8 cellular contexts compared by ENCODE assay signal in genomic region chr17:18411377-18411864, GRCh38. TPM values are rescaled to one million over a fixed set of nuclear protein-coding genes. Genes with fewer than 3 reads are reported as not detected.
DNase-seq lines count a peak whose midpoint lies in the region; ATAC-seq, FAIRE-seq and TF ChIP-seq lines count a peak whose summit lies in the region.
"Not testable (repeated sequence)": the region's sequence is repeated elsewhere in the genome, so short reads cannot be mapped to it uniquely, and the experiment has no call there.

No MANE protein-coding gene starts in this region.

- H3K27ac ChIP-seq in DND-41 (ENCODE audit: low read length): peak overlapping the region; percentile 96
- peak overlapping the region; percentile 90; the same call in 1 of the 2 replicates for H3K27ac ChIP-seq in HUES6 (ENCODE audit: low read depth, low read length)
- peak overlapping the region; percentile 81 for H3K27ac ChIP-seq in endodermal cell (ENCODE audit: low read depth, low read length)
- not testable (repeated sequence) for H3K27ac ChIP-seq in kidney (ENCODE audit: low read depth in 2 of 2, low read length in 2 of 2); psoas muscle
- peak overlapping the region; percentile 78 for H3K27ac ChIP-seq in suprapubic skin

- H3K27me3 ChIP-seq in DND-41 (ENCODE audit: insufficient read depth, low read length, poor library complexity); HUES6 (ENCODE audit: control insufficient read depth, insufficient read depth, low read length); endodermal cell (ENCODE audit: control insufficient read depth, insufficient read depth, low read length, poor library complexity, severe bottlenecking); suprapubic skin: not testable (repeated sequence)
- peaks cover 0 to 15% (median 6%) of the 10 kb centered on the region in 3 donors for H3K27me3 ChIP-seq in psoas muscle (ENCODE audit: insufficient read depth in 3 of 3, low read length in 2 of 3)

- peak; percentile 56 for ATAC-seq in DND-41 (ENCODE audit: insufficient read depth, low read depth)
- ATAC-seq in psoas muscle: peak; percentile 25 to 72 (median 46)

- not testable (repeated sequence) for H4K20me1 ChIP-seq in DND-41 (ENCODE audit: insufficient read depth, low read length)

- H3K36me3 Mint-ChIP-seq in endodermal cell (ENCODE audit: low read depth): not testable (repeated sequence)

- DNase-seq in DND-41 (peak; percentile 63), SK-MEL-5 (ENCODE audit: low read depth, low spot score) (peak; percentile 10), endodermal cell (peak; percentile 72), kidney (peak; percentile 34), psoas muscle (peak in 1 of 2 donors; percentile 46)
- peak; percentile 13 for DNase-seq in activated effector memory CD4-positive, alpha-beta T cell treated with Interleukin-2 at 50 U/mL for 16 hours
- DNase-seq in suprapubic skin (ENCODE audit: low spot score in 2 of 2): not testable (repeated sequence)

- H3K36me3 ChIP-seq in DND-41 (ENCODE audit: insufficient read depth, low read length); HUES6 (ENCODE audit: control insufficient read depth, insufficient read depth, low read length); endodermal cell (ENCODE audit: control insufficient read depth, insufficient read depth, low read length); kidney (ENCODE audit: control insufficient read depth in 1 of 2, insufficient read depth in 2 of 2, low read length in 2 of 2); psoas muscle (ENCODE audit: insufficient read depth in 1 of 2, low read depth in 1 of 2); suprapubic skin: not testable (repeated sequence)

- TF ChIP-seq POLR2A in suprapubic skin (IDR thresholded peaks at IDR 0.05): not testable (repeated sequence)

- peaks cover 25% of the 10 kb centered on the region; the same call in 1 of the 2 replicates for H3K4me1 ChIP-seq in DND-41 (ENCODE audit: insufficient read depth, low read length)
- not testable (repeated sequence) for H3K4me1 ChIP-seq in HUES6 (ENCODE audit: control insufficient read depth, insufficient read depth, low read length); endodermal cell (ENCODE audit: control insufficient read depth, insufficient read depth, low read length); kidney (ENCODE audit: control insufficient read depth in 1 of 2, insufficient read depth in 1 of 2, low read depth in 1 of 2, low read length in 2 of 2); psoas muscle; suprapubic skin

- H3K27ac Mint-ChIP-seq in endodermal cell: peak overlapping the region; percentile 94

- H3K27me3 Mint-ChIP-seq in endodermal cell (ENCODE audit: insufficient read depth): not testable (repeated sequence)

- H3K4me3 Mint-ChIP-seq in endodermal cell: peak overlapping the region; percentile 91

- intact Hi-C loops in kidney (cut with DNase I); psoas muscle (cut with DNase I): not testable (repeated sequence)

- TF ChIP-seq CTCF in DND-41 (IDR thresholded peaks at IDR 0.05; ENCODE audit: borderline replicate concordance, extremely low read depth, low read length, poor library complexity, severe bottlenecking); endodermal cell (conservative IDR thresholded peaks at IDR 0.05); kidney (IDR thresholded peaks at IDR 0.05; ENCODE audit: borderline replicate concordance, extremely low read depth, insufficient read depth); psoas muscle (IDR thresholded peaks at IDR 0.05); suprapubic skin (IDR thresholded peaks at IDR 0.05): not testable (repeated sequence)

- not testable (repeated sequence) for H3K9me3 Mint-ChIP-seq in endodermal cell

- not testable (repeated sequence) for TF ChIP-seq EP300 in suprapubic skin (IDR thresholded peaks at IDR 0.05)

- peaks cover 14% of the 10 kb centered on the region for H3K79me2 ChIP-seq in DND-41 (ENCODE audit: insufficient read depth, low read length)

- not testable (repeated sequence) for FAIRE-seq in kidney (lab: Jason Lieb, UNC)

- H3K4me1 Mint-ChIP-seq in endodermal cell: not testable (repeated sequence)

- peak overlapping the region; percentile 91 for H2AFZ ChIP-seq in DND-41 (ENCODE audit: low read depth, low read length)

- H3K9me3 ChIP-seq in DND-41 (ENCODE audit: insufficient read depth, low read length, severe bottlenecking); HUES6 (ENCODE audit: control insufficient read depth, insufficient read depth, low read depth, low read length); endodermal cell (ENCODE audit: control insufficient read depth, low read length); kidney (ENCODE audit: control insufficient read depth in 1 of 2, low read length in 2 of 2); psoas muscle; suprapubic skin: not testable (repeated sequence)

- H3K4me3 ChIP-seq in DND-41 (ENCODE audit: low read depth in 1 of 2, low read length in 2 of 2) (peak overlapping the region; percentile 68 to 74; a peak in 3 of 4 replicates), HUES6 (ENCODE audit: low read depth, low read length) (peak overlapping the region; percentile 84), endodermal cell (ENCODE audit: low read length) (peak overlapping the region; percentile 87), kidney (ENCODE audit: low read length in 2 of 2) (peak overlapping the region in 1 of 2 donors; percentile 51), psoas muscle (peak overlapping the region; percentile 42), suprapubic skin (peak overlapping the region; percentile 51)

- in situ Hi-C loops in SK-MEL-5 (cut with HindIII; ENCODE audit: low pct_unique_long_range_greater_than_20kb, low sequenced_read_pairs): not testable (repeated sequence)

- peak overlapping the region; percentile 54 for H3K4me2 ChIP-seq in DND-41 (ENCODE audit: insufficient read depth, low read length)

- peak overlapping the region; percentile 89 for H3K9ac ChIP-seq in DND-41 (ENCODE audit: low read depth, low read length)
- H3K9ac ChIP-seq in HUES6 (ENCODE audit: low read length): peak overlapping the region; percentile 97
- peak overlapping the region; percentile 53 for H3K9ac ChIP-seq in endodermal cell (ENCODE audit: extremely low read depth, low read length, poor library complexity, severe bottlenecking)
- not testable (repeated sequence) for H3K9ac ChIP-seq in kidney (ENCODE audit: low read length in 2 of 2)

- WGBS in endodermal cell (ENCODE audit: insufficient coverage in 1 of 2, insufficient read length in 1 of 2), 2 experiments: 0% methylated on average over 10 to 21 of the region's 25 CpGs
- 0 to 1% (median 1%) methylated on average over 15 to 23 of the region's 25 CpGs for WGBS in psoas muscle, 3 donors
- under 1% methylated on average over 25 of the region's 25 CpGs for WGBS in suprapubic skin

RNA-seq across cellular contexts. Expression of gene EVPLL, which starts 33.8 kb away (rescaled TPM):
- not detected in 2 replicates for total RNA-seq in SK-MEL-5 (2014; rRNA removed; shearing (Covaris generic))
- polyA plus RNA-seq in SK-MEL-5 (2015; cell fraction: cytosol; rRNA removed): not detected in 2 replicates
- polyA plus RNA-seq in SK-MEL-5 (2015; cell fraction: nucleus; rRNA removed): not detected in 2 replicates
- total RNA-seq in endodermal cell: not detected
- polyA plus RNA-seq in endodermal cell (2013, experiment 1 of 2): not detected
- not detected for polyA plus RNA-seq in endodermal cell (2013, experiment 2 of 2)
- total RNA-seq in kidney: 1.2 TPM
- 0.82 TPM for polyA plus RNA-seq in kidney (ENCODE audit: insufficient read depth, low read depth, low replicate concordance)
- total RNA-seq in psoas muscle: not detected
- under 1 TPM in 1 of 3 donors, not detected in 2; 0.03 TPM for polyA plus RNA-seq in psoas muscle
- total RNA-seq in suprapubic skin: 10 to 100 TPM in 2 of 4 donors, 1 to 10 TPM in 2; 3.7 to 15.6 (median 9.2) TPM

RNA-seq across cellular contexts. Expression of gene SHMT1, which starts 48.1 kb away (rescaled TPM):
- total RNA-seq in SK-MEL-5 (2014; rRNA removed; shearing (Covaris generic)): 20.5 and 21.4 TPM in 2 replicates
- 28.6 and 32.3 TPM in 2 replicates for polyA plus RNA-seq in SK-MEL-5 (2015; cell fraction: cytosol; rRNA removed)
- polyA plus RNA-seq in SK-MEL-5 (2015; cell fraction: nucleus; rRNA removed): 23.5 and 29.1 TPM in 2 replicates
- total RNA-seq in endodermal cell: 10 to 100 TPM; 38.5 to 40.9 TPM
- polyA plus RNA-seq in endodermal cell (2013, experiment 1 of 2): 25.2 TPM
- 23.4 TPM for polyA plus RNA-seq in endodermal cell (2013, experiment 2 of 2)
- total RNA-seq in kidney: 162 TPM
- polyA plus RNA-seq in kidney (ENCODE audit: insufficient read depth, low read depth, low replicate concordance): 241 TPM
- 10 to 100 TPM; 11.9 to 15.1 (median 14.4) TPM for total RNA-seq in psoas muscle
- 10 to 100 TPM in 2 of 3 donors, 1 to 10 TPM in 1; 8.3 to 20.8 (median 12.4) TPM for polyA plus RNA-seq in psoas muscle
- 10 to 100 TPM; 37.8 to 56.0 (median 49.2) TPM for total RNA-seq in suprapubic skin
